10 cellular contexts compared by ENCODE assay signal in the genomic region with DNA sequence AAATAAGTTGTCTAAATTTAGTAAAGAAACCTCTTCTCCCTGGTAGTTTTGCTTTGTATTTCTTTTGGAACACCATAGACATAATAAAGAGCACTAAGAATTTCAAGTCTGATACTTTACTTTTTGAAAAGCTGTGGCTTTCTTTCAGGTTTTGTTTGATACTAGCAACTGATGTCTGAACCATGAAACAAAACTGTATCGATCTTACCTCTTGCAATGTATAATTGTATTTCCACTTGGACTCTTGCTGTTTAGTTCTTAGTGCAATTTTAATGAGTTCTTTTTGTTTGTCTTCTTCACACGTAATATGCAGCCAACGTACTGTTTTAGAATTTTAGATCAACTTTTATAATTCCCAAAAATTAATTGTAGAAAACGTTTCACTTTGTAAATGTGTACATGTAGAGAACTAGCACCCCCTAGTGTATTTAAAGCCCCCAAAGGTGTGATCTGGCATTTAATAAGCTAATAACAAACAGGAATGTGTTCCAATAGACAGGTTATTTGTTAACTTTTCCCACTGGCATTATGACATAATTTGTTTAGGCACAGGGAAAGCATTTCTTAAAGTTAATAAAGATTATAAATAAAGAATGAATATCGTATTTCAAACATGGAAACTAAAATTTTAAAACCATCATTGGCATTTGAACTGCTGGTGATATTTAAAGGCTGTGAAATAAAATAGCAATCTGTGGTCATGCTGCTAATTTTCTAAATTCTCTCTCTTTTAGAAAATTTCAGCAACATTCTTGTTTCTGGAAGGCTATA.
A peak's percentile ranks its signal among the peaks of the same experiment; 100 is the strongest.
DNase-seq lines count a peak whose midpoint lies in the region; TF ChIP-seq lines count a peak whose summit lies in the region.
"Had no signal": no experiment of that assay in that cellular context is flagged by ENCODE, and none has a peak within 500 bp of the region (broad histone marks: within the 10 kb centered on the region; RNA-seq: fewer than 3 reads in every experiment).

No MANE protein-coding gene starts in this region.

- DNase-seq in GM12864 (ENCODE audit: low read depth) (no peak), NCI-H1417 treated with DMSO at 0.1 percent for 48 hours (lab: John Stamatoyannopoulos, UW) (peak; percentile 61), neuronal stem cell (ENCODE audit: low spot score) (peak; percentile 12), NCI-H446 (lab: John Stamatoyannopoulos, UW) (no peak), AG08395 (ENCODE audit: low spot score) (no peak), kidney glomerular epithelial cell (lab: John Stamatoyannopoulos, UW) (no peak)
- DNase-seq: activated B cell treated with CpG ODN at 0.5 μM for 24 hours, NCI-H510A treated with DMSO at 0.1 percent for 48 hours had no signal

- H4K91ac ChIP-seq in neuronal stem cell (ENCODE audit: low read depth, low read length, poor library complexity): no peak overlapping the region

- H3K18ac ChIP-seq in neuronal stem cell (ENCODE audit: low read length): no peak overlapping the region

- no peak overlapping the region for H3K4ac ChIP-seq in neuronal stem cell (ENCODE audit: low read length)

- no peak overlapping the region for H3K23ac ChIP-seq in neuronal stem cell (ENCODE audit: low read depth, low read length, poor library complexity)

- no peaks in the 10 kb centered on the region for H3K4me1 ChIP-seq in neuronal stem cell (ENCODE audit: control insufficient read depth in 2 of 2, insufficient read depth in 1 of 2, low read depth in 1 of 2, low read length in 2 of 2)

- H3K36me3 Mint-ChIP-seq in brain: no peaks in the 10 kb centered on the region
- H3K36me3 Mint-ChIP-seq: naive thymus-derived CD8-positive, alpha-beta T cell had no signal

- no peak overlapping the region for H2BK5ac ChIP-seq in neuronal stem cell (ENCODE audit: low read length)

- H3K4me3 Mint-ChIP-seq in brain: peak overlapping the region in 2 of 5 experiments; percentile 14 to 46
- H3K4me3 Mint-ChIP-seq: activated B cell treated with CpG ODN at 0.5 μM for 24 hours; naive thymus-derived CD8-positive, alpha-beta T cell had no signal

- no peak overlapping the region for H3K9ac ChIP-seq in neuronal stem cell (ENCODE audit: low read depth, low read length, poor library complexity)

- H3K36me3 ChIP-seq in neuronal stem cell (replicated peaks in 1 of 2; ENCODE audit: control insufficient read depth in 2 of 2, insufficient read depth in 2 of 2, low read length in 2 of 2): no peaks in the 10 kb centered on the region

- no peak overlapping the region for H2BK120ac ChIP-seq in neuronal stem cell (ENCODE audit: low read depth, low read length)

- H4K8ac ChIP-seq in neuronal stem cell (ENCODE audit: low read depth, low read length): no peak overlapping the region

- no CpG with 5 or more reads among the region's 5 CpGs for WGBS in neuronal stem cell (ENCODE audit: extremely low coverage in 2 of 2, insufficient read length in 2 of 2, insufficient replicate concordance in 1 of 2), 2 donors

- no peaks in the 10 kb centered on the region for H3K9me3 ChIP-seq in neuronal stem cell (replicated peaks in 1 of 2; ENCODE audit: control insufficient read depth in 2 of 2, insufficient read depth in 1 of 2, low read depth in 1 of 2, low read length in 2 of 2)

- H3K27ac Mint-ChIP-seq in brain: peak overlapping the region in 1 of 5 experiments; percentile 3
- H3K27ac Mint-ChIP-seq: activated B cell treated with CpG ODN at 0.5 μM for 24 hours; naive thymus-derived CD8-positive, alpha-beta T cell had no signal

- no peak overlapping the region for H3K4me3 ChIP-seq in GM12864 (ENCODE audit: low read depth, low read length)
- H3K4me3 ChIP-seq in neuronal stem cell (ENCODE audit: low read length in 2 of 2): no peak overlapping the region

- no peak overlapping the region for H2AFZ ChIP-seq in neuronal stem cell (ENCODE audit: low read length)

- peaks cover 3% of the 10 kb centered on the region for H3K27me3 Mint-ChIP-seq in brain

- H3K14ac ChIP-seq in neuronal stem cell (ENCODE audit: low read length): no peak overlapping the region

- TF ChIP-seq CTCF in GM12864 (IDR thresholded peaks at IDR 0.05; ENCODE audit: low read depth, low read length, missing control alignments) (peak; percentile 16), brain (conservative IDR thresholded peaks at IDR 0.05) (peak; percentile 59 to 68)

- peaks cover 24% of the 10 kb centered on the region for H3K4me1 Mint-ChIP-seq in brain
- H3K4me1 Mint-ChIP-seq: activated B cell treated with CpG ODN at 0.5 μM for 24 hours had no signal

- no peaks in the 10 kb centered on the region for H3K9me3 Mint-ChIP-seq in brain
- H3K9me3 Mint-ChIP-seq: activated B cell treated with CpG ODN at 0.5 μM for 24 hours had no signal

- H3K27me3 ChIP-seq in neuronal stem cell (ENCODE audit: control insufficient read depth in 3 of 3, insufficient read depth in 3 of 3, low read depth in 1 of 3, low read length in 3 of 3): no peaks in the 10 kb centered on the region

- no peak overlapping the region for H2BK12ac ChIP-seq in neuronal stem cell (ENCODE audit: low read length)

- no peak overlapping the region for H2AK5ac ChIP-seq in neuronal stem cell (ENCODE audit: low read depth, low read length)

- H3K4me2 ChIP-seq in neuronal stem cell (ENCODE audit: insufficient read depth, low read length, poor library complexity, severe bottlenecking): no peak overlapping the region

- no peak overlapping the region for H3K27ac ChIP-seq in neuronal stem cell (replicated peaks; ENCODE audit: low read length)

- H2BK15ac ChIP-seq in neuronal stem cell (ENCODE audit: low read length): no peak overlapping the region

- H3K79me1 ChIP-seq in neuronal stem cell (ENCODE audit: low read depth, low read length): no peaks in the 10 kb centered on the region

Comparison
In these comparisons a context has a peak if more than half of its experiments do, and no peak if none do; other contexts are left out.
1. DNase-seq: peak in NCI-H1417 treated with DMSO at 0.1 percent for 48 hours (single experiment) and neuronal stem cell (single experiment); none in GM12864 (single experiment), NCI-H446 (0 of 2), AG08395 (single experiment) and kidney glomerular epithelial cell (single experiment).